Comparison of ENCODE assay signal across 1 cellular context in the genomic region with DNA sequence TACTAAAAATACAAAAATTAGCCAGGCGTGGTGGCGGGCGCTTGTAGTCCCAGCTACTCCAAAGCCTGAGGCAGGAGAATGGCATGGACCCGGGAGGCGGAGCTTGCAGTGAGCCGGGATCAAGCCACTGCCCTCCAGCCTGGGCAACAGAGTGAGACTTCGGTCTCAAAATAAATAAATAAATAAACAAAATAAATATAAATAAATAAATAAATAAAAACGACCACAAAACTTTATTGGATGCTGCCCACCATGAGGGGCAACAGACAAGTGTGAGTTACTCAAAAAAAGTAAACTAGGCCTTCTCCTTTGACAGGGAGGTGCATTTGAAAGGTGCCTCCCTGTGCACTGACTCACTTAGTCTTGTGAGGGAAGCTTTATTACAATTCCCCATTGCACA.
TF ChIP-seq lines count a peak whose summit lies in the region.

No MANE protein-coding gene starts in this region.

TF ChIP-seq in H1, 55 proteins besides CTCF, POLR2A, EP300 and RAD21:
- TF ChIP-seq TEAD4 (IDR thresholded peaks at IDR 0.05; ENCODE audit: low read depth, low read length): no peak
- no peak for TF ChIP-seq CHD1 (IDR thresholded peaks at IDR 0.05; ENCODE audit: low read depth, low read length)
- no peak for TF ChIP-seq SUZ12 (IDR thresholded peaks at IDR 0.05; ENCODE audit: low read length)
